ENCODE assay signal across 1 cellular context in genomic region chr11:77046060-77046501, GRCh38.
TF ChIP-seq lines count a peak whose summit lies in the region.

No MANE protein-coding gene starts in this region.

TF ChIP-seq in HepG2, 621 proteins besides CTCF, POLR2A, EP300 and RAD21 (continued from another document):
- TF ChIP-seq USF2 (IDR thresholded peaks at IDR 0.05; ENCODE audit: low read depth, low read length) (no peak), USF2 (CRISPR knock-in tag; IDR thresholded peaks at IDR 0.05; ENCODE audit: borderline replicate concordance) (no peak), MIXL1 (CRISPR knock-in tag; IDR thresholded peaks at IDR 0.05) (no peak), HNRNPK (IDR thresholded peaks at IDR 0.05; ENCODE audit: low read depth, low read length, poor library complexity, severe bottlenecking) (peak; percentile 30), KDM2A (CRISPR knock-in tag; IDR thresholded peaks at IDR 0.05; ENCODE audit: borderline replicate concordance, low read depth) (peak; percentile 45; the same call in 1 of the 2 replicates), E2F5 (CRISPR knock-in tag; conservative IDR thresholded peaks at IDR 0.05) (no peak), ZNF607 (CRISPR knock-in tag; IDR thresholded peaks at IDR 0.05; ENCODE audit: borderline replicate concordance) (peak; percentile 30; the same call in 1 of the 2 replicates), DNMT3B (CRISPR knock-in tag; conservative IDR thresholded peaks at IDR 0.05) (no peak), THYN1 (CRISPR knock-in tag; IDR thresholded peaks at IDR 0.05; ENCODE audit: borderline replicate concordance, low read depth) (no peak), SALL1 (CRISPR knock-in tag; IDR thresholded peaks at IDR 0.05) (peak; percentile 34; the same call in 1 of the 2 replicates), HOXA9 (CRISPR knock-in tag; IDR thresholded peaks at IDR 0.05; ENCODE audit: borderline replicate concordance) (no peak)
